40 cellular contexts compared by ENCODE assay signal in genomic region chrX:119960639-119961038, GRCh38.
"Had no signal": no experiment of that assay in that cellular context is flagged by ENCODE, and none has a peak within 500 bp of the region (broad histone marks: within the 10 kb centered on the region; RNA-seq: fewer than 3 reads in every experiment).

No MANE protein-coding gene starts in this region.

- H3K36me3 Mint-ChIP-seq: activated naive CD4-positive, alpha-beta T cell treated with anti-CD3 and anti-CD28 coated beads, Interleukin-2, amount 10 ng/mL, durations not matched to agents 7 days and 5 days; activated naive CD4-positive, alpha-beta T cell treated with anti-CD3 and anti-CD28 coated beads, Interleukin-2, amount 50 U/mL, for 24 hours; activated naive CD4-positive, alpha-beta T cell treated with anti-CD3 and anti-CD28 coated beads, Interleukin-2, amount 50 U/mL, for 72 hours; activated naive CD8-positive, alpha-beta T cell; activated naive CD8-positive, alpha-beta T cell treated with anti-CD3 and anti-CD28 coated beads for 36 hours; activated naive CD8-positive, alpha-beta T cell treated with anti-CD3 and anti-CD28 coated beads, Interleukin-2, amount 10 ng/mL, durations not matched to agents 7 days and 5 days; brain had no signal

- H3K4me3 Mint-ChIP-seq: activated naive CD4-positive, alpha-beta T cell treated with anti-CD3 and anti-CD28 coated beads for 36 hours; activated naive CD4-positive, alpha-beta T cell treated with anti-CD3 and anti-CD28 coated beads, Interleukin-2, amount 10 ng/mL, durations not matched to agents 7 days and 5 days; activated naive CD4-positive, alpha-beta T cell treated with anti-CD3 and anti-CD28 coated beads, Interleukin-2, amount 50 U/mL, for 24 hours; activated naive CD8-positive, alpha-beta T cell; activated naive CD8-positive, alpha-beta T cell treated with anti-CD3 and anti-CD28 coated beads for 36 hours; activated naive CD8-positive, alpha-beta T cell treated with anti-CD3 and anti-CD28 coated beads, Interleukin-2, amount 10 ng/mL, durations not matched to agents 7 days and 5 days; activated naive CD8-positive, alpha-beta T cell treated with anti-CD3 and anti-CD28 coated beads, Interleukin-2, amount 50 U/mL, for 24 hours; activated T-cell treated with anti-CD3 and anti-CD28 coated beads, Interleukin-2, amount 50 U/mL, for 24 hours; activated T-cell treated with anti-CD3 and anti-CD28 coated beads, Interleukin-2, amount 50 U/mL, for 4 hours; activated T-cell treated with anti-CD3 and anti-CD28 coated beads, Interleukin-2, amount 50 U/mL, for 72 hours; activated T-helper 1 cell treated with anti-CD3 and anti-CD28 coated beads, Interleukin-12 subunit alpha, Interleukin-12 subunit beta, Interleukin-2, Interleukin-4 antibody, amounts not matched to agents 30 ng/mL and 10 ng/mL and 1 ng/mL, durations not matched to agents 14 hours and 24 hours and 36 hours; activated T-helper 17 cell treated with anti-CD3 and anti-CD28 coated beads, Interleukin-2, amount 50 U/mL, for 72 hours; brain; central memory CD8-positive, alpha-beta T cell had no signal

- H3K4me3 ChIP-seq: adrenal gland, ascending aorta, body of pancreas, breast epithelium, cardiac muscle cell had no signal

- FAIRE-seq: astrocyte, bronchial epithelial cell had no signal

- DNase-seq: activated effector memory CD4-positive, alpha-beta T cell treated with anti-CD3 and anti-CD28 coated beads, Interleukin-2, amount 50 U/mL, for 16 hours; activated effector memory CD4-positive, alpha-beta T cell treated with Interleukin-2 at 50 U/mL for 16 hours; activated gamma-delta T cell; activated gamma-delta T cell treated with Interleukin-2 at 50 U/mL for 16 hours; activated naive CD4-positive, alpha-beta T cell; activated naive CD4-positive, alpha-beta T cell treated with anti-CD3 and anti-CD28 coated beads for 36 hours; activated naive CD4-positive, alpha-beta T cell treated with anti-CD3 and anti-CD28 coated beads, Interleukin-2, amount 10 ng/mL, durations not matched to agents 7 days and 5 days; activated naive CD4-positive, alpha-beta T cell treated with anti-CD3 and anti-CD28 coated beads, Interleukin-2, amount 50 U/mL, for 16 hours; activated naive CD4-positive, alpha-beta T cell treated with Interleukin-2 at 50 U/mL for 16 hours; activated naive CD8-positive, alpha-beta T cell treated with anti-CD3 and anti-CD28 coated beads for 36 hours; activated naive CD8-positive, alpha-beta T cell treated with anti-CD3 and anti-CD28 coated beads, Interleukin-2, amount 10 ng/mL, durations not matched to agents 7 days and 5 days; activated naive CD8-positive, alpha-beta T cell treated with anti-CD3 and anti-CD28 coated beads, Interleukin-2, amount 50 U/mL, for 24 hours; activated T-cell treated with anti-CD3 and anti-CD28 coated beads, Interleukin-2, amount 50 U/mL, for 1 hour; activated T-cell treated with anti-CD3 and anti-CD28 coated beads, Interleukin-2, amount 50 U/mL, for 24 hours; activated T-cell treated with anti-CD3 and anti-CD28 coated beads, Interleukin-2, amount 50 U/mL, for 4 hours; activated T-cell treated with anti-CD3 and anti-CD28 coated beads, Interleukin-2, amount 50 U/mL, for 48 hours; activated T-cell treated with anti-CD3 and anti-CD28 coated beads, Interleukin-2, amount 50 U/mL, for 72 hours; adrenal gland; amniotic stem cell; amygdala; anterior cingulate cortex; aorta; body of pancreas; brain microvascular endothelial cell; caudate nucleus; central memory CD4-positive, alpha-beta T cell; cerebellar nuclear complex had no signal

- H3K27ac Mint-ChIP-seq: activated naive CD4-positive, alpha-beta T cell treated with anti-CD3 and anti-CD28 coated beads for 36 hours; activated naive CD4-positive, alpha-beta T cell treated with anti-CD3 and anti-CD28 coated beads, Interleukin-2, amount 10 ng/mL, durations not matched to agents 7 days and 5 days; activated naive CD4-positive, alpha-beta T cell treated with anti-CD3 and anti-CD28 coated beads, Interleukin-2, amount 50 U/mL, for 24 hours; activated naive CD4-positive, alpha-beta T cell treated with anti-CD3 and anti-CD28 coated beads, Interleukin-2, amount 50 U/mL, for 72 hours; activated naive CD8-positive, alpha-beta T cell; activated naive CD8-positive, alpha-beta T cell treated with anti-CD3 and anti-CD28 coated beads for 36 hours; activated naive CD8-positive, alpha-beta T cell treated with anti-CD3 and anti-CD28 coated beads, Interleukin-2, amount 10 ng/mL, durations not matched to agents 7 days and 5 days; activated naive CD8-positive, alpha-beta T cell treated with anti-CD3 and anti-CD28 coated beads, Interleukin-2, amount 50 U/mL, for 24 hours; activated T-cell treated with anti-CD3 and anti-CD28 coated beads, Interleukin-2, amount 50 U/mL, for 24 hours; activated T-cell treated with anti-CD3 and anti-CD28 coated beads, Interleukin-2, amount 50 U/mL, for 72 hours; activated T-helper 1 cell treated with anti-CD3 and anti-CD28 coated beads, Interleukin-12 subunit alpha, Interleukin-12 subunit beta, Interleukin-2, Interleukin-4 antibody, amounts not matched to agents 30 ng/mL and 10 ng/mL and 1 ng/mL, durations not matched to agents 14 hours and 24 hours and 36 hours; activated T-helper 17 cell treated with anti-CD3 and anti-CD28 coated beads, Interleukin-2, amount 50 U/mL, for 72 hours; activated T-helper 2 cell treated with anti-CD3 and anti-CD28 coated beads, Interferon-gamma antibody, Interleukin-2, Interleukin-4, amounts not matched to agents 10 μg/mL and 5 μg/mL and 100 μg/mL, durations not matched to agents 14 hours and 24 hours and 36 hours; brain had no signal

- H3K4me1 Mint-ChIP-seq: activated T-helper 17 cell treated with anti-CD3 and anti-CD28 coated beads, Interleukin-2, amount 50 U/mL, for 72 hours; brain had no signal

- H3K9me3 Mint-ChIP-seq: activated naive CD4-positive, alpha-beta T cell treated with anti-CD3 and anti-CD28 coated beads for 36 hours; activated naive CD4-positive, alpha-beta T cell treated with anti-CD3 and anti-CD28 coated beads, Interleukin-2, amount 10 ng/mL, durations not matched to agents 7 days and 5 days; activated naive CD4-positive, alpha-beta T cell treated with anti-CD3 and anti-CD28 coated beads, Interleukin-2, amount 50 U/mL, for 24 hours; activated naive CD4-positive, alpha-beta T cell treated with anti-CD3 and anti-CD28 coated beads, Interleukin-2, amount 50 U/mL, for 72 hours; activated naive CD8-positive, alpha-beta T cell treated with anti-CD3 and anti-CD28 coated beads for 36 hours; activated naive CD8-positive, alpha-beta T cell treated with anti-CD3 and anti-CD28 coated beads, Interleukin-2, amount 50 U/mL, for 24 hours; activated T-cell treated with anti-CD3 and anti-CD28 coated beads, Interleukin-2, amount 50 U/mL, for 24 hours; activated T-cell treated with anti-CD3 and anti-CD28 coated beads, Interleukin-2, amount 50 U/mL, for 4 hours; activated T-cell treated with anti-CD3 and anti-CD28 coated beads, Interleukin-2, amount 50 U/mL, for 72 hours; activated T-helper 1 cell treated with anti-CD3 and anti-CD28 coated beads, Interleukin-12 subunit alpha, Interleukin-12 subunit beta, Interleukin-2, Interleukin-4 antibody, amounts not matched to agents 30 ng/mL and 10 ng/mL and 1 ng/mL, durations not matched to agents 14 hours and 24 hours and 36 hours; activated T-helper 17 cell treated with anti-CD3 and anti-CD28 coated beads, Interleukin-2, amount 50 U/mL, for 72 hours; activated T-helper 2 cell treated with anti-CD3 and anti-CD28 coated beads, Interferon-gamma antibody, Interleukin-2, Interleukin-4, amounts not matched to agents 10 μg/mL and 5 μg/mL and 100 μg/mL, durations not matched to agents 14 hours and 24 hours and 36 hours; central memory CD8-positive, alpha-beta T cell had no signal

- H3K4me1 ChIP-seq: adrenal gland, ascending aorta, body of pancreas, breast epithelium had no signal

- ATAC-seq: activated naive CD4-positive, alpha-beta T cell treated with anti-CD3 and anti-CD28 coated beads, Interleukin-2, amount 50 U/mL, for 72 hours; activated naive CD8-positive, alpha-beta T cell treated with anti-CD3 and anti-CD28 coated beads, Interleukin-2, amount 50 U/mL, for 24 hours; activated T-cell treated with anti-CD3 and anti-CD28 coated beads, Interleukin-2, amount 50 U/mL, for 4 hours; activated T-cell treated with anti-CD3 and anti-CD28 coated beads, Interleukin-2, amount 50 U/mL, for 72 hours; activated T-helper 17 cell treated with anti-CD3 and anti-CD28 coated beads, Interleukin-2, amount 50 U/mL, for 72 hours; body of pancreas had no signal

- H3K27me3 ChIP-seq: ascending aorta, body of pancreas, brain microvascular endothelial cell, cardiac muscle cell had no signal

- H3K9me3 ChIP-seq: adrenal gland, ascending aorta, body of pancreas, breast epithelium had no signal

- H3K27ac ChIP-seq: adrenal gland, ascending aorta, body of pancreas, brain microvascular endothelial cell, breast epithelium, cardiac muscle cell had no signal

- H3K27me3 Mint-ChIP-seq: activated naive CD8-positive, alpha-beta T cell had no signal

- H3K36me3 ChIP-seq: adrenal gland, ascending aorta, brain microvascular endothelial cell, breast epithelium, cardiac muscle cell had no signal
